Comparison of ENCODE assay signal across 8 cellular contexts in genomic region chr2:186589733-186590537, GRCh38. TPM values are rescaled to one million over a fixed set of nuclear protein-coding genes. Genes with fewer than 3 reads are reported as not detected.
DNase-seq lines count a peak whose midpoint lies in the region; ATAC-seq and TF ChIP-seq lines count a peak whose summit lies in the region.

TSS of gene ITGAV (plus strand) at chr2:186590056. CDS start at chr2:186590339, 283 bp downstream.

- no peaks in the 10 kb centered on the region for H3K9me3 Mint-ChIP-seq in activated naive CD4-positive, alpha-beta T cell treated with anti-CD3 and anti-CD28 coated beads, Interleukin-2, amount 50 U/mL, for 72 hours

- DNase-seq in GF-D8 (lab: John Stamatoyannopoulos, UW), result peak; percentile 90
- peak; percentile 90 for DNase-seq in H7
- DNase-seq in M059J (ENCODE audit: low read depth), result peak; percentile 93
- DNase-seq in SK-N-MC (ENCODE audit: low read depth, low spot score), result peak; percentile 18
- peak; percentile 81 to 84 for DNase-seq in activated naive CD4-positive, alpha-beta T cell treated with anti-CD3 and anti-CD28 coated beads, Interleukin-2, amount 50 U/mL, for 72 hours (ENCODE audit: low spot score in 2 of 2)
- DNase-seq in glomerular visceral epithelial cell (ENCODE audit: extremely low spot score), result peak; percentile 97
- peak; percentile 61 for DNase-seq in omental fat pad (ENCODE audit: low spot score)

- H3K36me3 ChIP-seq in H7 (replicated peaks; ENCODE audit: control insufficient read depth, insufficient read depth, low read length), result no peaks in the 10 kb centered on the region
- no peaks in the 10 kb centered on the region for H3K36me3 ChIP-seq in SK-N-MC (ENCODE audit: insufficient read depth, low read length)

- TF ChIP-seq CTCF in omental fat pad (IDR thresholded peaks at IDR 0.05), result no peak

- peak within 1 kb of the TSS; percentile 89 to 94 for H3K27ac Mint-ChIP-seq in activated naive CD4-positive, alpha-beta T cell treated with anti-CD3 and anti-CD28 coated beads, Interleukin-2, amount 50 U/mL, for 72 hours

- H3K27ac ChIP-seq in SK-N-MC, result peak within 1 kb of the TSS; percentile 19; the same call in 1 of the 2 replicates
- H3K27ac ChIP-seq in temporal lobe (ENCODE audit: low read depth, low read length), result peak within 1 kb of the TSS; percentile 59

- H3K36me3 Mint-ChIP-seq in activated naive CD4-positive, alpha-beta T cell treated with anti-CD3 and anti-CD28 coated beads, Interleukin-2, amount 50 U/mL, for 72 hours, result peaks cover 6 to 7% of the 10 kb centered on the region in 2 donors

- H3K9me3 ChIP-seq in SK-N-MC (ENCODE audit: low read depth, low read length), result no peaks in the 10 kb centered on the region

- peak within 1 kb of the TSS; percentile 88 for H3K4me3 ChIP-seq in H7 (ENCODE audit: insufficient read depth, low read depth, low read length)
- H3K4me3 ChIP-seq in SK-N-MC, result peak within 1 kb of the TSS; percentile 85

- peak within 1 kb of the TSS; percentile 79 for H3K9ac ChIP-seq in SK-N-MC (ENCODE audit: insufficient read length)

- peak; percentile 94 to 96 for ATAC-seq in activated naive CD4-positive, alpha-beta T cell treated with anti-CD3 and anti-CD28 coated beads, Interleukin-2, amount 50 U/mL, for 72 hours
- peak; percentile 99 for ATAC-seq in omental fat pad (ENCODE audit: low FRiP score)

- H3K27me3 ChIP-seq in H7 (ENCODE audit: control insufficient read depth, insufficient read depth, low read length), result no peaks in the 10 kb centered on the region

RNA-seq across cellular contexts. Expression of gene ITGAV, which starts in this region (rescaled TPM):
- total RNA-seq in H7 (2014; rRNA removed; shearing (Covaris generic)), result 28.6 and 30.5 TPM in 2 replicates
- total RNA-seq in M059J (2014; rRNA removed; shearing (Covaris generic)), result 45.9 and 69.9 TPM in 2 replicates
- 10 to 100 TPM in 1 of 2 donors, 1 to 10 TPM in 1; 8.7 to 10.9 TPM for total RNA-seq in activated naive CD4-positive, alpha-beta T cell treated with anti-CD3 and anti-CD28 coated beads, Interleukin-2, amount 50 U/mL, for 72 hours
- total RNA-seq in omental fat pad (100 to 1,000 TPM in 2 of 4 donors, 10 to 100 TPM in 2; 81.3 to 155 (median 111) TPM), temporal lobe (48.2 TPM)

Comparison
In these comparisons a context has a peak if more than half of its experiments do, and no peak if none do; other contexts are left out.
1. Peak in every context shown above with its lines: DNase-seq, ATAC-seq, H3K4me3 ChIP-seq and H3K27ac ChIP-seq.
2. DNase-seq: peak in every context shown above with its lines; median percentile 97 in glomerular visceral epithelial cell; 93 in M059J; 90 in GF-D8; 90 in H7; 82 in activated naive CD4-positive, alpha-beta T cell treated with anti-CD3 and anti-CD28 coated beads, Interleukin-2, amount 50 U/mL, for 72 hours; 61 in omental fat pad; 18 in SK-N-MC.